In genomic region chr10:91820144-91820543, GRCh38 we compare ENCODE assay signal across 20 cellular contexts. TPM values are rescaled to one million over a fixed set of nuclear protein-coding genes. Genes with fewer than 3 reads are reported as not detected.
DNase-seq lines count a peak whose midpoint lies in the region; ATAC-seq and TF ChIP-seq lines count a peak whose summit lies in the region.
"Had no signal": no experiment of that assay in that cellular context is flagged by ENCODE, and none has a peak within 500 bp of the region (broad histone marks: within the 10 kb centered on the region; RNA-seq: fewer than 3 reads in every experiment).

No MANE protein-coding gene starts in this region.

- H3K4me1 ChIP-seq in foreskin keratinocyte (no peaks in the 10 kb centered on the region), psoas muscle (no peaks in the 10 kb centered on the region)
- H3K4me1 ChIP-seq: BLaER1, suprapubic skin, uterus had no signal

- no peaks in the 10 kb centered on the region for H3K27me3 Mint-ChIP-seq in activated CD8-positive, alpha-beta T cell treated with anti-CD3 and anti-CD28 coated beads for 36 hours
- H3K27me3 Mint-ChIP-seq in activated CD8-positive, alpha-beta T cell treated with anti-CD3 and anti-CD28 coated beads, Interleukin-2, amount 10 ng/mL, durations not matched to agents 7 days and 5 days (ENCODE audit: low read depth): no peaks in the 10 kb centered on the region
- H3K27me3 Mint-ChIP-seq: natural killer cell treated with Interleukin-12 subunit alpha and Interleukin-12 subunit beta and Interleukin-15 and Interleukin-18, amount 100 ng/mL, for 72 hours; T-cell had no signal

- peak overlapping the region; percentile 52 for H3K27ac Mint-ChIP-seq in activated CD8-positive, alpha-beta T cell treated with anti-CD3 and anti-CD28 coated beads for 36 hours
- no peak overlapping the region for H3K27ac Mint-ChIP-seq in activated CD8-positive, alpha-beta T cell treated with anti-CD3 and anti-CD28 coated beads, Interleukin-2, amount 10 ng/mL, durations not matched to agents 7 days and 5 days
- H3K27ac Mint-ChIP-seq: natural killer cell treated with Interleukin-12 subunit alpha and Interleukin-12 subunit beta and Interleukin-15 and Interleukin-18, amount 100 ng/mL, for 72 hours; T-cell had no signal

- no peaks in the 10 kb centered on the region for H3K9me3 ChIP-seq in psoas muscle
- H3K9me3 ChIP-seq: BLaER1, suprapubic skin, uterus had no signal

- H3K27ac ChIP-seq in foreskin keratinocyte: no peak overlapping the region
- H3K27ac ChIP-seq in psoas muscle: no peak overlapping the region
- H3K27ac ChIP-seq: BLaER1, suprapubic skin, uterus had no signal

- H3K36me3 Mint-ChIP-seq in activated CD8-positive, alpha-beta T cell treated with anti-CD3 and anti-CD28 coated beads for 36 hours (ENCODE audit: low read depth): peaks cover 32% of the 10 kb centered on the region
- peaks cover 39% of the 10 kb centered on the region for H3K36me3 Mint-ChIP-seq in activated CD8-positive, alpha-beta T cell treated with anti-CD3 and anti-CD28 coated beads, Interleukin-2, amount 10 ng/mL, durations not matched to agents 7 days and 5 days (ENCODE audit: low read depth)

- 76 to 86% (median 86%) methylated on average over 3 of the region's 3 CpGs for WGBS in psoas muscle, 3 donors

- H3K9me3 Mint-ChIP-seq in activated CD8-positive, alpha-beta T cell treated with anti-CD3 and anti-CD28 coated beads for 36 hours: no peaks in the 10 kb centered on the region
- H3K9me3 Mint-ChIP-seq in activated CD8-positive, alpha-beta T cell treated with anti-CD3 and anti-CD28 coated beads, Interleukin-2, amount 10 ng/mL, durations not matched to agents 7 days and 5 days (ENCODE audit: insufficient read depth): no peaks in the 10 kb centered on the region
- H3K9me3 Mint-ChIP-seq: natural killer cell treated with Interleukin-12 subunit alpha and Interleukin-12 subunit beta and Interleukin-15 and Interleukin-18, amount 100 ng/mL, for 72 hours; T-cell had no signal

- no peak for TF ChIP-seq CTCF in activated CD8-positive, alpha-beta T cell treated with anti-CD3 and anti-CD28 coated beads for 36 hours (IDR thresholded peaks at IDR 0.05)
- no peak for TF ChIP-seq CTCF in foreskin keratinocyte (conservative IDR thresholded peaks at IDR 0.05)
- no peak for TF ChIP-seq CTCF in psoas muscle (IDR thresholded peaks at IDR 0.05)

- H3K36me3 ChIP-seq in psoas muscle (ENCODE audit: insufficient read depth in 1 of 2, low read depth in 1 of 2): peaks cover 4 to 100% of the 10 kb centered on the region in 2 donors
- H3K36me3 ChIP-seq: uterus had no signal

- no peak for ATAC-seq in activated CD8-positive, alpha-beta T cell treated with anti-CD3 and anti-CD28 coated beads for 36 hours
- ATAC-seq in activated CD8-positive, alpha-beta T cell treated with anti-CD3 and anti-CD28 coated beads, Interleukin-2, amount 10 ng/mL, durations not matched to agents 7 days and 5 days: no peak
- peak; percentile 48 for ATAC-seq in foreskin keratinocyte
- ATAC-seq in psoas muscle: peak; percentile 33 to 80 (median 68)
- ATAC-seq: left cardiac atrium; natural killer cell treated with Interleukin-12 subunit alpha and Interleukin-12 subunit beta and Interleukin-15 and Interleukin-18, amount 100 ng/mL, for 72 hours; T-cell had no signal

- CTCF ChIA-PET in activated CD8-positive, alpha-beta T cell treated with anti-CD3 and anti-CD28 coated beads for 36 hours (lab: Charles Lee): no interaction called here
- CTCF ChIA-PET in activated CD8-positive, alpha-beta T cell treated with anti-CD3 and anti-CD28 coated beads, Interleukin-2, amount 10 ng/mL, durations not matched to agents 7 days and 5 days (lab: Charles Lee): no interaction called here

- intact Hi-C loops in activated CD8-positive, alpha-beta T cell treated with anti-CD3 and anti-CD28 coated beads for 36 hours (cut with micrococcal nuclease): no loop called here
- intact Hi-C loops in psoas muscle (cut with DNase I): loop anchor here (5.0 to 10.0 kb wide), 3 partner anchors 37 to 65 kb away; no protein-coding TSS in a partner anchor

- no peak overlapping the region for H3K4me3 ChIP-seq in psoas muscle
- H3K4me3 ChIP-seq: BLaER1, suprapubic skin, uterus had no signal

- H3K27me3 ChIP-seq in foreskin keratinocyte (no peaks in the 10 kb centered on the region), psoas muscle (ENCODE audit: insufficient read depth in 3 of 3, low read length in 2 of 3) (no peaks in the 10 kb centered on the region)
- H3K27me3 ChIP-seq: BLaER1, suprapubic skin, uterus had no signal

- POLR2A ChIA-PET in activated CD8-positive, alpha-beta T cell treated with anti-CD3 and anti-CD28 coated beads for 36 hours (lab: Charles Lee): no interaction called here
- POLR2A ChIA-PET in activated CD8-positive, alpha-beta T cell treated with anti-CD3 and anti-CD28 coated beads, Interleukin-2, amount 10 ng/mL, durations not matched to agents 7 days and 5 days (lab: Charles Lee): no interaction called here

- H3K4me1 Mint-ChIP-seq in activated CD8-positive, alpha-beta T cell treated with anti-CD3 and anti-CD28 coated beads for 36 hours (ENCODE audit: low read depth): peaks cover 3% of the 10 kb centered on the region
- no peaks in the 10 kb centered on the region for H3K4me1 Mint-ChIP-seq in activated CD8-positive, alpha-beta T cell treated with anti-CD3 and anti-CD28 coated beads, Interleukin-2, amount 10 ng/mL, durations not matched to agents 7 days and 5 days (ENCODE audit: low read depth)

- no peak overlapping the region for H3K4me3 Mint-ChIP-seq in activated CD8-positive, alpha-beta T cell treated with anti-CD3 and anti-CD28 coated beads for 36 hours
- H3K4me3 Mint-ChIP-seq in activated CD8-positive, alpha-beta T cell treated with anti-CD3 and anti-CD28 coated beads, Interleukin-2, amount 10 ng/mL, durations not matched to agents 7 days and 5 days: no peak overlapping the region
- H3K4me3 Mint-ChIP-seq: natural killer cell treated with Interleukin-12 subunit alpha and Interleukin-12 subunit beta and Interleukin-15 and Interleukin-18, amount 100 ng/mL, for 72 hours; T-cell had no signal

- DNase-seq in activated CD8-positive, alpha-beta T cell treated with anti-CD3 and anti-CD28 coated beads for 36 hours: no peak
- DNase-seq in activated CD8-positive, alpha-beta T cell treated with anti-CD3 and anti-CD28 coated beads, Interleukin-2, amount 10 ng/mL, durations not matched to agents 7 days and 5 days: no peak
- DNase-seq in amniotic epithelial cell (ENCODE audit: low read depth) (peak; percentile 49), foreskin keratinocyte (peak in 1 of 2 donors; percentile 25), psoas muscle (no peak), SIG-M5 treated with dmso at 0.1 percent for 504 hours (lab: John Stamatoyannopoulos, UW; ENCODE audit: unreplicated experiment) (no peak), NCI-H82 (lab: John Stamatoyannopoulos, UW) (no peak), NCI-H2227 treated with DMSO at 0.1 percent for 48 hours (lab: John Stamatoyannopoulos, UW) (no peak)
- DNase-seq: activated naive CD4-positive, alpha-beta T cell; hypothalamus; left cardiac atrium; midbrain; NCI-H1694; posterior cingulate gyrus; SHP77; T-cell; uterus had no signal

RNA-seq across cellular contexts. Expression of gene TNKS2, which starts 21.9 kb away (rescaled TPM):
- total RNA-seq in activated CD8-positive, alpha-beta T cell treated with anti-CD3 and anti-CD28 coated beads for 36 hours: 10 to 100 TPM; 22.1 to 22.8 TPM
- total RNA-seq in activated CD8-positive, alpha-beta T cell treated with anti-CD3 and anti-CD28 coated beads, Interleukin-2, amount 10 ng/mL, durations not matched to agents 7 days and 5 days: 10 to 100 TPM; 27.5 to 28.4 TPM
- total RNA-seq in foreskin keratinocyte (30.8 and 31.9 TPM in 2 replicates), psoas muscle (10 to 100 TPM; 29.8 to 49.5 (median 35.8) TPM)
- polyA plus RNA-seq in foreskin keratinocyte (5.7 and 6.8 TPM in 2 replicates), psoas muscle (10 to 100 TPM in 2 of 3 donors, 1 to 10 TPM in 1; 6.3 to 20.8 (median 11.8) TPM)

Comparison
In these comparisons a context has a peak if more than half of its experiments do, and no peak if none do; other contexts are left out.
1. ATAC-seq: peak in foreskin keratinocyte (single experiment) and psoas muscle (4 of 4); none in activated CD8-positive, alpha-beta T cell treated with anti-CD3 and anti-CD28 coated beads for 36 hours (single experiment) and activated CD8-positive, alpha-beta T cell treated with anti-CD3 and anti-CD28 coated beads, Interleukin-2, amount 10 ng/mL, durations not matched to agents 7 days and 5 days (single experiment).